In genomic region chr2:88545118-88545517, GRCh38 we compare ENCODE assay signal across 1 cellular context.
TF ChIP-seq lines count a peak whose summit lies in the region.

No MANE protein-coding gene starts in this region.

TF ChIP-seq in HepG2, 621 proteins besides CTCF, POLR2A, EP300 and RAD21 (continued from another document):
- TF ChIP-seq, protein P1, sequence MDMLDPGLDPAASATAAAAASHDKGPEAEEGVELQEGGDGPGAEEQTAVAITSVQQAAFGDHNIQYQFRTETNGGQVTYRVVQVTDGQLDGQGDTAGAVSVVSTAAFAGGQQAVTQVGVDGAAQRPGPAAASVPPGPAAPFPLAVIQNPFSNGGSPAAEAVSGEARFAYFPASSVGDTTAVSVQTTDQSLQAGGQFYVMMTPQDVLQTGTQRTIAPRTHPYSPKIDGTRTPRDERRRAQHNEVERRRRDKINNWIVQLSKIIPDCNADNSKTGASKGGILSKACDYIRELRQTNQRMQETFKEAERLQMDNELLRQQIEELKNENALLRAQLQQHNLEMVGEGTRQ (IDR thresholded peaks at IDR 0.05; ENCODE audit: low read depth, low read length): peak; percentile 71
- TF ChIP-seq, protein P1 (CRISPR knock-in tag; IDR thresholded peaks at IDR 0.05; ENCODE audit: borderline replicate concordance): peak; percentile 79; the same call in 1 of the 2 replicates
- TF ChIP-seq ZNF780A (CRISPR knock-in tag; IDR thresholded peaks at IDR 0.05) (no peak), NFYB (CRISPR knock-in tag; IDR thresholded peaks at IDR 0.05) (peak; percentile 60), THAP11 (CRISPR knock-in tag; IDR thresholded peaks at IDR 0.05) (peak; percentile 96)
